ENCODE assay signal across 15 cellular contexts in the genomic region with DNA sequence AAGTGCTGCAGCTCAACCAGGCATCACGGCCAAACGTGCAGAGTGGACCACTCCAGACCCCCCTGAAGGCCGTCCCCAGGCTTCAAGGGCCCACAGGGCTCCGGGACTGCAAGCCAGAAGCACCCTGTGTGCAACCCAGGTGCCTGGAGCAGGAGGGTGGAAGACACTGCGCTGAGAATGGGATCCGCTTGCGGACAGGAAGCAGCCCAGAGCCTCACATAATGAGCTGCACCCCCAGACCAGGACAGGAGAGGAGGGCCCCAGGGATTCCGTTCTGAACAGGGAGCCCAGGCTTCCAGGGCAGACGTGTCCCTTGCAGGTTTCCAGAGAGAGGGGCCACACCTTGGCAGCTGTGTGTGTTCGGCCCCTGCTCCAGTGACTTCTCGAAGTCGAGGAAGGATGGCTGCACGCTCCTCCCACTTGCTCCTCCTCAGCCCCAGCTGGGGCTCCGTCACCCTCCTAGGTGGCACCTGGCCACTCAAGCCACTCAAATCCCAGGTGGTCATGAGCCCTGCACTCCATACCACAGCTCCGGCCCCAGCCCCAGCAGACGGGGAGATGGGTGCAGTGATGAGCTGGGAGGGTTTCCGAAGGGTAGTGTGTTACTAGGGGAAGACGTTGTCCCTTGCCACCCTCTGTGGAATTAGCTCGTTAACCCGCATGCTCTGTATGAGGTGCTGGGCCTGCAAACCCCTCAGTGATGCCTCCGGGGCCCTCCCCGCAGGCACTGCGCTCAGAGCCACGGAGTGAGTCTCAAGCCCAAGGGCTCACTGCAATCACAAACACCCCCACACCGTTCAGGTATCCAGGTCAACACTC.
DNase-seq lines count a peak whose midpoint lies in the region; ATAC-seq and TF ChIP-seq lines count a peak whose summit lies in the region.
"Had no signal": no experiment of that assay in that cellular context is flagged by ENCODE, and none has a peak within 500 bp of the region (broad histone marks: within the 10 kb centered on the region; RNA-seq: fewer than 3 reads in every experiment).

No MANE protein-coding gene starts in this region.

- H2AK5ac ChIP-seq in mesendoderm (ENCODE audit: low read length), result no peak overlapping the region

- H3K79me1 ChIP-seq in mesendoderm (ENCODE audit: low read length), result no peaks in the 10 kb centered on the region

- H3K56ac ChIP-seq in mesendoderm (ENCODE audit: low read length), result no peak overlapping the region

- POLR2A ChIA-PET in activated naive CD8-positive, alpha-beta T cell treated with anti-CD3 and anti-CD28 coated beads, Interleukin-2, amount 10 ng/mL, durations not matched to agents 7 days and 5 days (lab: Charles Lee), result interaction anchor here (1.0 to 2.2 kb wide), 2 partner anchors 19 to 79 kb away, joined by 4 to 13 read pairs; partner anchors contain the start of gene NDUFA10
- POLR2A ChIA-PET in A673 (lab: Charles Lee; ENCODE audit: low non-redundant PET), result no interaction called here

- BruUV-seq in A673 (replicated peaks; lab: Mats Ljungman, UMichigan), result no TSS peak

- intact Hi-C loops in upper lobe of right lung (cut with DNase I), result no loop called here
- intact Hi-C loops in A673 (cut with micrococcal nuclease; ENCODE audit: unreplicated experiment), result no loop called here

- H3K4me1 Mint-ChIP-seq in activated naive CD8-positive, alpha-beta T cell treated with anti-CD3 and anti-CD28 coated beads, Interleukin-2, amount 10 ng/mL, durations not matched to agents 7 days and 5 days, result peaks cover 5% of the 10 kb centered on the region
- peaks cover 9% of the 10 kb centered on the region for H3K4me1 Mint-ChIP-seq in activated naive CD8-positive, alpha-beta T cell treated with anti-CD3 and anti-CD28 coated beads, Interleukin-2, amount 50 U/mL, for 24 hours

- H3K27ac ChIP-seq in cingulate gyrus (ENCODE audit: low read depth, low read length) (peak overlapping the region; percentile 96), mesendoderm (ENCODE audit: low read depth, low read length) (no peak overlapping the region), upper lobe of right lung (no peak overlapping the region), A673 (ENCODE audit: low read depth, low read length, poor library complexity, severe bottlenecking) (no peak overlapping the region)
- H3K27ac ChIP-seq: esophagus squamous epithelium, WERI-Rb-1 had no signal

- H3K4me2 ChIP-seq in mesendoderm (ENCODE audit: low read length), result no peak overlapping the region

- H2BK120ac ChIP-seq in mesendoderm (ENCODE audit: low read depth, low read length), result no peak overlapping the region

- no peaks in the 10 kb centered on the region for H3K9me3 ChIP-seq in upper lobe of right lung
- H3K9me3 ChIP-seq in A673 (ENCODE audit: low read depth, low read length, poor library complexity, severe bottlenecking), result no peaks in the 10 kb centered on the region
- H3K9me3 ChIP-seq: esophagus squamous epithelium had no signal

- H3K4ac ChIP-seq in mesendoderm (ENCODE audit: low read depth, low read length), result no peak overlapping the region

- no peak overlapping the region for H3K4me3 Mint-ChIP-seq in activated naive CD8-positive, alpha-beta T cell treated with anti-CD3 and anti-CD28 coated beads, Interleukin-2, amount 10 ng/mL, durations not matched to agents 7 days and 5 days
- H3K4me3 Mint-ChIP-seq in activated naive CD8-positive, alpha-beta T cell treated with anti-CD3 and anti-CD28 coated beads, Interleukin-2, amount 50 U/mL, for 24 hours, result no peak overlapping the region
- H3K4me3 Mint-ChIP-seq: nephron progenitor cell had no signal

- no peak overlapping the region for H3K27ac Mint-ChIP-seq in activated naive CD8-positive, alpha-beta T cell treated with anti-CD3 and anti-CD28 coated beads, Interleukin-2, amount 10 ng/mL, durations not matched to agents 7 days and 5 days
- H3K27ac Mint-ChIP-seq in activated naive CD8-positive, alpha-beta T cell treated with anti-CD3 and anti-CD28 coated beads, Interleukin-2, amount 50 U/mL, for 24 hours, result no peak overlapping the region

- H3K27me3 Mint-ChIP-seq in activated naive CD8-positive, alpha-beta T cell treated with anti-CD3 and anti-CD28 coated beads, Interleukin-2, amount 10 ng/mL, durations not matched to agents 7 days and 5 days, result no peaks in the 10 kb centered on the region
- no peaks in the 10 kb centered on the region for H3K27me3 Mint-ChIP-seq in activated naive CD8-positive, alpha-beta T cell treated with anti-CD3 and anti-CD28 coated beads, Interleukin-2, amount 50 U/mL, for 24 hours
- H3K27me3 Mint-ChIP-seq: memory B cell; stimulated activated naive CD8-positive, alpha-beta T cell treated with anti-CD3 and anti-CD28 coated beads, Interleukin-15, amount 100 ng/mL, for 72 hours had no signal

- H3K27me3 ChIP-seq in mesendoderm (ENCODE audit: insufficient read depth, low read length, poor library complexity) (no peaks in the 10 kb centered on the region), upper lobe of right lung (no peaks in the 10 kb centered on the region), A673 (replicated peaks; ENCODE audit: insufficient read depth, low read depth, low read length, poor library complexity) (no peaks in the 10 kb centered on the region)
- H3K27me3 ChIP-seq: esophagus squamous epithelium had no signal

- H4K8ac ChIP-seq in mesendoderm (ENCODE audit: low read depth, low read length), result no peak overlapping the region

- no peaks in the 10 kb centered on the region for H3K79me2 ChIP-seq in mesendoderm (ENCODE audit: control insufficient read depth, insufficient read depth, low read length)

- H2BK15ac ChIP-seq in mesendoderm (replicated peaks; ENCODE audit: low read depth), result no peak overlapping the region

- no peaks in the 10 kb centered on the region for H3K36me3 Mint-ChIP-seq in activated naive CD8-positive, alpha-beta T cell treated with anti-CD3 and anti-CD28 coated beads, Interleukin-2, amount 10 ng/mL, durations not matched to agents 7 days and 5 days
- peaks cover 4% of the 10 kb centered on the region for H3K36me3 Mint-ChIP-seq in activated naive CD8-positive, alpha-beta T cell treated with anti-CD3 and anti-CD28 coated beads, Interleukin-2, amount 50 U/mL, for 24 hours (ENCODE audit: low read depth)

- H3K4me1 ChIP-seq in mesendoderm (ENCODE audit: control insufficient read depth, low read depth, low read length) (no peaks in the 10 kb centered on the region), upper lobe of right lung (no peaks in the 10 kb centered on the region), A673 (ENCODE audit: insufficient read depth, low read length, poor library complexity, severe bottlenecking) (no peaks in the 10 kb centered on the region)
- H3K4me1 ChIP-seq: esophagus squamous epithelium had no signal

- H3K9me3 Mint-ChIP-seq in activated naive CD8-positive, alpha-beta T cell treated with anti-CD3 and anti-CD28 coated beads, Interleukin-2, amount 10 ng/mL, durations not matched to agents 7 days and 5 days, result no peaks in the 10 kb centered on the region
- no peaks in the 10 kb centered on the region for H3K9me3 Mint-ChIP-seq in activated naive CD8-positive, alpha-beta T cell treated with anti-CD3 and anti-CD28 coated beads, Interleukin-2, amount 50 U/mL, for 24 hours
- H3K9me3 Mint-ChIP-seq: memory B cell; nephron progenitor cell; stimulated activated naive CD8-positive, alpha-beta T cell treated with anti-CD3 and anti-CD28 coated beads, Interleukin-15, amount 100 ng/mL, for 72 hours had no signal

- CTCF ChIA-PET in A673 (lab: Charles Lee), result no interaction called here

- H3K36me3 ChIP-seq in mesendoderm (ENCODE audit: control insufficient read depth, insufficient read depth, low read length), result no peaks in the 10 kb centered on the region
- no peaks in the 10 kb centered on the region for H3K36me3 ChIP-seq in upper lobe of right lung
- no peaks in the 10 kb centered on the region for H3K36me3 ChIP-seq in A673 (ENCODE audit: insufficient read depth, low read length, poor library complexity, severe bottlenecking)
- H3K36me3 ChIP-seq: esophagus squamous epithelium, WERI-Rb-1 had no signal

- ATAC-seq in activated naive CD8-positive, alpha-beta T cell treated with anti-CD3 and anti-CD28 coated beads, Interleukin-2, amount 10 ng/mL, durations not matched to agents 7 days and 5 days (ENCODE audit: low read depth), result no peak
- ATAC-seq in activated naive CD8-positive, alpha-beta T cell treated with anti-CD3 and anti-CD28 coated beads, Interleukin-2, amount 50 U/mL, for 24 hours, result no peak
- ATAC-seq in upper lobe of right lung, result no peak
- no peak for ATAC-seq in activated CD4-positive, CD25-positive, alpha-beta regulatory T cell treated with anti-CD3 and anti-CD28 coated beads, Interleukin-2, amount 50 U/mL, for 24 hours

- no peak overlapping the region for H3K9ac ChIP-seq in mesendoderm (ENCODE audit: low read length)

- H3K18ac ChIP-seq in mesendoderm (ENCODE audit: low read length), result no peak overlapping the region

- no peak overlapping the region for H4K5ac ChIP-seq in mesendoderm (ENCODE audit: low read length)

- no peak for TF ChIP-seq CTCF in upper lobe of right lung (IDR thresholded peaks at IDR 0.05)
- no peak for TF ChIP-seq CTCF in A673 (conservative IDR thresholded peaks at IDR 0.05; ENCODE audit: low read depth, low read length)

- no peak overlapping the region for H3K4me3 ChIP-seq in mesendoderm (ENCODE audit: low read length)
- no peak overlapping the region for H3K4me3 ChIP-seq in upper lobe of right lung
- no peak overlapping the region for H3K4me3 ChIP-seq in A673 (ENCODE audit: low read depth, low read length, poor library complexity, severe bottlenecking)
- H3K4me3 ChIP-seq: esophagus squamous epithelium had no signal

- H3K23ac ChIP-seq in mesendoderm (ENCODE audit: low read length), result peak overlapping the region; percentile 24

- no CpG with 5 or more reads among the region's 25 CpGs for WGBS in mesendoderm (ENCODE audit: extremely low coverage, insufficient coverage, low lambda C conversion rate)

- no peak overlapping the region for H2BK5ac ChIP-seq in mesendoderm (ENCODE audit: low read length)

- peak; percentile 32 for DNase-seq in activated naive CD8-positive, alpha-beta T cell treated with anti-CD3 and anti-CD28 coated beads, Interleukin-2, amount 10 ng/mL, durations not matched to agents 7 days and 5 days
- no peak for DNase-seq in activated naive CD8-positive, alpha-beta T cell treated with anti-CD3 and anti-CD28 coated beads, Interleukin-2, amount 50 U/mL, for 24 hours
- DNase-seq in mesendoderm, result no peak
- peak; percentile 52 for DNase-seq in upper lobe of right lung
- no peak for DNase-seq in NCI-H187 treated with DMSO at 0.1 percent for 48 hours (lab: John Stamatoyannopoulos, UW)
- no peak for DNase-seq in A673 (ENCODE audit: low spot score)
- DNase-seq: COR-L47; esophagus squamous epithelium; NCI-H345; stimulated activated naive CD8-positive, alpha-beta T cell treated with anti-CD3 and anti-CD28 coated beads, Interleukin-15, amount 100 ng/mL, for 72 hours; WERI-Rb-1 had no signal

Comparison
In these comparisons a context has a peak if more than half of its experiments do, and no peak if none do; other contexts are left out.
1. DNase-seq: peak in activated naive CD8-positive, alpha-beta T cell treated with anti-CD3 and anti-CD28 coated beads, Interleukin-2, amount 10 ng/mL, durations not matched to agents 7 days and 5 days (single experiment) and upper lobe of right lung (single experiment); none in activated naive CD8-positive, alpha-beta T cell treated with anti-CD3 and anti-CD28 coated beads, Interleukin-2, amount 50 U/mL, for 24 hours (single experiment), mesendoderm (single experiment), NCI-H187 treated with DMSO at 0.1 percent for 48 hours (single experiment) and A673 (single experiment).